Comparison of ENCODE assay signal across 10 cellular contexts in genomic region chr3:16498130-16498890, GRCh38. TPM values are rescaled to one million over a fixed set of nuclear protein-coding genes. Genes with fewer than 3 reads are reported as not detected.
DNase-seq lines count a peak whose midpoint lies in the region; ATAC-seq, FAIRE-seq and TF ChIP-seq lines count a peak whose summit lies in the region.
"Had no signal": no experiment of that assay in that cellular context is flagged by ENCODE, and none has a peak within 500 bp of the region (broad histone marks: within the 10 kb centered on the region; RNA-seq: fewer than 3 reads in every experiment).

No MANE protein-coding gene starts in this region.

- H3K4me3 Mint-ChIP-seq in WTC11 = no peak overlapping the region
- H3K4me3 Mint-ChIP-seq in naive thymus-derived CD8-positive, alpha-beta T cell = peak overlapping the region in 4 of 10 donors; percentile 28 to 55 (median 36)
- H3K4me3 Mint-ChIP-seq: activated CD4-positive, alpha-beta T cell treated with anti-CD3 and anti-CD28 coated beads, Interleukin-2, amount 10 ng/mL, durations not matched to agents 7 days and 5 days had no signal

- H3K36me3 Mint-ChIP-seq in WTC11 = 0 out of 2 replicates have a peak, but pooled peaks cover 2% of the 10 kb centered on the region
- peaks cover 0 to 30% (median 9%) of the 10 kb centered on the region in 3 donors for H3K36me3 Mint-ChIP-seq in naive thymus-derived CD8-positive, alpha-beta T cell

- TF ChIP-seq CTCF in WTC11 (IDR thresholded peaks at IDR 0.05) = no peak

- H3K27ac Mint-ChIP-seq in WTC11 = peak overlapping the region; percentile 0; the same call in 1 of the 2 replicates
- peak overlapping the region in 8 of 10 donors; percentile 11 to 86 (median 58) for H3K27ac Mint-ChIP-seq in naive thymus-derived CD8-positive, alpha-beta T cell
- H3K27ac Mint-ChIP-seq: activated CD4-positive, alpha-beta T cell treated with anti-CD3 and anti-CD28 coated beads, Interleukin-2, amount 10 ng/mL, durations not matched to agents 7 days and 5 days had no signal

- FAIRE-seq in GM12891 (lab: Jason Lieb, UNC) = peak; percentile 26
- FAIRE-seq: colon, islet of Langerhans had no signal

- H3K27me3 Mint-ChIP-seq in WTC11 (ENCODE audit: low read depth) = peaks cover 17% of the 10 kb centered on the region
- H3K27me3 Mint-ChIP-seq in naive thymus-derived CD8-positive, alpha-beta T cell = no peaks in the 10 kb centered on the region
- H3K27me3 Mint-ChIP-seq: activated CD4-positive, alpha-beta T cell treated with anti-CD3 and anti-CD28 coated beads, Interleukin-2, amount 10 ng/mL, durations not matched to agents 7 days and 5 days had no signal

- DNase-seq in GM12891 (ENCODE audit: insufficient read length, low spot score) (no peak), WTC11 (ENCODE audit: low spot score) (no peak), T1000 (lab: John Stamatoyannopoulos, UW) (no peak), glomerular visceral epithelial cell (ENCODE audit: extremely low spot score) (no peak)
- DNase-seq in naive thymus-derived CD8-positive, alpha-beta T cell = no peak
- DNase-seq: activated CD4-positive, alpha-beta T cell treated with anti-CD3 and anti-CD28 coated beads, Interleukin-2, amount 10 ng/mL, durations not matched to agents 7 days and 5 days had no signal

- peaks cover 8% of the 10 kb centered on the region; the same call in 1 of the 2 replicates for H3K9me3 Mint-ChIP-seq in WTC11
- H3K9me3 Mint-ChIP-seq in naive thymus-derived CD8-positive, alpha-beta T cell = no peaks in the 10 kb centered on the region
- H3K9me3 Mint-ChIP-seq: activated CD4-positive, alpha-beta T cell treated with anti-CD3 and anti-CD28 coated beads, Interleukin-2, amount 10 ng/mL, durations not matched to agents 7 days and 5 days had no signal

- POLR2A ChIA-PET in WTC11 (lab: Charles Lee) = interaction anchor here (1.1 kb wide), 1 partner anchor 18 kb away, joined by 3 read pairs; no protein-coding TSS in a partner anchor
- POLR2A ChIA-PET in naive thymus-derived CD8-positive, alpha-beta T cell (lab: Charles Lee) = interaction anchor here (0.6 to 7.9 kb wide), 3 partner anchors 14 to 33 kb away, joined by 3 to 42 read pairs (median 19); no protein-coding TSS in a partner anchor

- CTCF ChIA-PET in WTC11 (lab: Charles Lee) = interaction anchor here (1.4 to 1.5 kb wide), 2 partner anchors 13 to 91 kb away, joined by 4 to 5 read pairs; no protein-coding TSS in a partner anchor

- ATAC-seq in GM21786 (IDR thresholded peaks at IDR 0.05; ENCODE audit: unreplicated experiment) (peak; percentile 35), WTC11 (peak; percentile 91), HG02938 (IDR thresholded peaks at IDR 0.05; ENCODE audit: unreplicated experiment) (no peak)
- ATAC-seq in naive thymus-derived CD8-positive, alpha-beta T cell = no peak

- TF ChIP-seq POLR2A in GM12891 (IDR thresholded peaks at IDR 0.05; ENCODE audit: low read depth, low read length) = no peak; the same call in 1 of the 2 replicates

- H3K4me1 Mint-ChIP-seq in WTC11 = peaks cover 31% of the 10 kb centered on the region
- H3K4me1 Mint-ChIP-seq in naive thymus-derived CD8-positive, alpha-beta T cell = peaks cover 44 to 76% (median 69%) of the 10 kb centered on the region in 4 donors

TF ChIP-seq in GM12891, 5 proteins besides CTCF, POLR2A, EP300 and RAD21:
- TF ChIP-seq PAX5 (IDR thresholded peaks at IDR 0.05; ENCODE audit: insufficient read depth, low read length, severe bottlenecking) = no peak
- no peak for TF ChIP-seq POU2F2 (IDR thresholded peaks at IDR 0.05; ENCODE audit: low read depth, low read length)
- peak; percentile 72 for TF ChIP-seq SPI1 (IDR thresholded peaks at IDR 0.05; ENCODE audit: low read depth, low read length)
- TF ChIP-seq POLR2AphosphoS5 (IDR thresholded peaks at IDR 0.05; ENCODE audit: low read depth, low read length) = peak; percentile 52; the same call in 1 of the 2 replicates
- TF ChIP-seq TAF1 (IDR thresholded peaks at IDR 0.05; ENCODE audit: low read depth, low read length) = no peak
TF ChIP-seq in GM12891: peak in this region for 2.

TF ChIP-seq in WTC11, 78 proteins besides CTCF, POLR2A, EP300 and RAD21:
- no peak for TF ChIP-seq ESRRA (CRISPR knock-in tag; IDR thresholded peaks at IDR 0.05; ENCODE audit: borderline replicate concordance)
- no peak for TF ChIP-seq EMX1 (CRISPR knock-in tag; IDR thresholded peaks at IDR 0.05)
- no peak for TF ChIP-seq ZNF232 (CRISPR knock-in tag; IDR thresholded peaks at IDR 0.05)
- no peak for TF ChIP-seq ZNF219 (CRISPR knock-in tag; IDR thresholded peaks at IDR 0.05; ENCODE audit: borderline replicate concordance)
- TF ChIP-seq ZNF281 (CRISPR knock-in tag; IDR thresholded peaks at IDR 0.05) = no peak
- no peak for TF ChIP-seq SP1 (CRISPR knock-in tag; conservative IDR thresholded peaks at IDR 0.05)
- no peak for TF ChIP-seq ZNF138 (CRISPR knock-in tag; conservative IDR thresholded peaks at IDR 0.05)
- TF ChIP-seq RORB (CRISPR knock-in tag; IDR thresholded peaks at IDR 0.05) = no peak
- no peak for TF ChIP-seq ATF1 (CRISPR knock-in tag; IDR thresholded peaks at IDR 0.05)
TF ChIP-seq in WTC11: peak in this region for 0.

RNA-seq across cellular contexts. Expression of gene RFTN1, which starts 15.2 kb away (rescaled TPM):
- polyA plus RNA-seq in GM12891 (2012; ENCODE audit: low read depth, missing spikeins) = 168 TPM
- 2.7 to 3.8 TPM (median 3.2 TPM) in 3 replicates for total RNA-seq in WTC11 (2021)
- total RNA-seq in naive thymus-derived CD8-positive, alpha-beta T cell = 10 to 100 TPM; 61.4 to 61.8 TPM
- 10 to 100 TPM; 35.3 to 44.2 (median 36.8) TPM for polyA plus RNA-seq in naive thymus-derived CD8-positive, alpha-beta T cell

Comparison
In these comparisons a context has a peak if more than half of its experiments do, and no peak if none do; other contexts are left out.
1. ATAC-seq: peak in GM21786 (single experiment) and WTC11 (single experiment); none in naive thymus-derived CD8-positive, alpha-beta T cell (0 of 2) and HG02938 (single experiment).
2. RNA of gene RFTN1, which starts 15.2 kb away (total RNA-seq): 61.4 to 61.8 TPM in naive thymus-derived CD8-positive, alpha-beta T cell; 2.7 to 3.8 TPM in WTC11; every median in the first group is over 10 times any median in the second.